In the genomic region with DNA sequence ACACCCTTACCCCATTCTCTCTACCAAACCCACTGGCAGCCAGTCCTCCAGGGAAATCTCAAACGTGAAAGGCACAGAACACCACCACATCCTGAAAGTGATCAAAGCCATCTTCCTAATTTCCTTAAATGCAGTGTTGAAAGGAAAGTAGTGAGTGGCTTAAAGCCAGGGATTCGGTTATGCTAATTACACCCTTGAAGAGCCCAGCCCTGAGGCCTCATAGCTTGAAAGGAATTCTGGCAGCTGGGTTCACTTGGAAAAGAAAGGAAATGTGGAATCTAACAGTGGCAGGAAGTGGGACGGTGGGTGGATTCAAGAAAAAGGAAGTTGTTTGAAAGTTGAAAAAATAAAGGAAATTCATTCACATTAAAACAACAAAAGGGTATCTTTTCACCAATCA, we compare ENCODE assay signal across 18 cellular contexts.
DNase-seq lines count a peak whose midpoint lies in the region; ATAC-seq, FAIRE-seq and TF ChIP-seq lines count a peak whose summit lies in the region.
"Had no signal": no experiment of that assay in that cellular context is flagged by ENCODE, and none has a peak within 500 bp of the region (broad histone marks: within the 10 kb centered on the region; RNA-seq: fewer than 3 reads in every experiment).

No MANE protein-coding gene starts in this region.

- DNase-seq in HT1080 (ENCODE audit: low read depth), result peak; percentile 21
- no peak for DNase-seq in mammary epithelial cell
- no peak for DNase-seq in keratinocyte (ENCODE audit: low read depth, low spot score)
- DNase-seq in AG08396 (ENCODE audit: low spot score), result no peak
- DNase-seq: activated CD8-positive, alpha-beta T cell treated with anti-CD3 and anti-CD28 coated beads, Interleukin-2, amount 10 ng/mL, durations not matched to agents 7 days and 5 days; MG63; NCI-H187 treated with DMSO at 0.1 percent for 48 hours; NCI-H510A; PC-3 had no signal

- H3K27me3 ChIP-seq in BLaER1, result no peaks in the 10 kb centered on the region
- no peaks in the 10 kb centered on the region for H3K27me3 ChIP-seq in mammary epithelial cell (ENCODE audit: insufficient read depth, low read length)
- no peaks in the 10 kb centered on the region for H3K27me3 ChIP-seq in keratinocyte (ENCODE audit: control insufficient read depth, extremely low read depth, insufficient read depth, low read length)
- H3K27me3 ChIP-seq: MG63, vagina had no signal

- BruUV-seq in mammary epithelial cell (replicated peaks; lab: Mats Ljungman, UMichigan), result no TSS peak

- H3K4me2 ChIP-seq in BLaER1 (peak overlapping the region; percentile 63), mammary epithelial cell (ENCODE audit: insufficient read depth, low read depth, low read length) (no peak overlapping the region), keratinocyte (ENCODE audit: control insufficient read depth, extremely low read depth, insufficient read depth, low read depth, low read length) (peak overlapping the region; percentile 32)

- H3K36me3 ChIP-seq in BLaER1, result no peaks in the 10 kb centered on the region
- H3K36me3 ChIP-seq in mammary epithelial cell (ENCODE audit: insufficient read depth, low read length), result no peaks in the 10 kb centered on the region
- no peaks in the 10 kb centered on the region for H3K36me3 ChIP-seq in keratinocyte (ENCODE audit: control insufficient read depth in 2 of 2, extremely low read depth in 1 of 2, insufficient read depth in 2 of 2, low read length in 2 of 2)
- H3K36me3 ChIP-seq: MG63, vagina had no signal

- H3K4me1 ChIP-seq in BLaER1, result peaks cover 13% of the 10 kb centered on the region
- H3K4me1 ChIP-seq in mammary epithelial cell (ENCODE audit: insufficient read depth, low read length), result peaks cover 8% of the 10 kb centered on the region
- H3K4me1 ChIP-seq in keratinocyte (ENCODE audit: control insufficient read depth, extremely low read depth, insufficient read depth, low read length), result peaks cover 11% of the 10 kb centered on the region
- H3K4me1 ChIP-seq: vagina had no signal

- in situ Hi-C loops in mammary epithelial cell (cut with MboI; ENCODE audit: low sequenced_read_pairs in 2 of 2), result no loop called here

- intact Hi-C loops in mammary epithelial cell (cut with micrococcal nuclease), result no loop called here

- CTCF ChIA-PET in mammary epithelial cell (lab: Charles Lee; ENCODE audit: low non-redundant PET), result no interaction called here

- H3K9me3 ChIP-seq in BLaER1 (no peaks in the 10 kb centered on the region), mammary epithelial cell (replicated peaks; ENCODE audit: insufficient read depth, low read length) (no peaks in the 10 kb centered on the region), keratinocyte (ENCODE audit: control insufficient read depth, low read depth, low read length) (no peaks in the 10 kb centered on the region)
- H3K9me3 ChIP-seq: MG63, vagina had no signal

- H3K9ac ChIP-seq in BLaER1 (no peak overlapping the region), mammary epithelial cell (ENCODE audit: insufficient read depth, low read length) (no peak overlapping the region), keratinocyte (ENCODE audit: control insufficient read depth, extremely low read depth, insufficient read depth, low read length) (no peak overlapping the region)

- no peaks in the 10 kb centered on the region for H3K79me2 ChIP-seq in mammary epithelial cell (ENCODE audit: insufficient read depth, low read length)
- no peaks in the 10 kb centered on the region for H3K79me2 ChIP-seq in keratinocyte (ENCODE audit: control insufficient read depth, insufficient read depth, low read length)

- dilution Hi-C loops in mammary epithelial cell (cut with HindIII; ENCODE audit: low sequenced_read_pairs), result no loop called here
- dilution Hi-C loops in keratinocyte (cut with MboI; ENCODE audit: extremely low pct_ligation_motif_present, low sequenced_read_pairs), result no loop called here

- ATAC-seq in HG03460 (IDR thresholded peaks at IDR 0.05; ENCODE audit: unreplicated experiment), result no peak
- ATAC-seq in HG02884 (IDR thresholded peaks at IDR 0.05; ENCODE audit: unreplicated experiment), result no peak
- ATAC-seq in GM18873 (IDR thresholded peaks at IDR 0.05; ENCODE audit: low FRiP score, unreplicated experiment), result no peak
- ATAC-seq: activated CD8-positive, alpha-beta T cell treated with anti-CD3 and anti-CD28 coated beads, Interleukin-2, amount 10 ng/mL, durations not matched to agents 7 days and 5 days; PC-3 had no signal

- FAIRE-seq in keratinocyte (lab: Jason Lieb, UNC), result peak; percentile 53
- FAIRE-seq: D721Med, endothelial cell of umbilical vein, GM18507 had no signal

- H3K27ac ChIP-seq in BLaER1 (no peak overlapping the region), mammary epithelial cell (ENCODE audit: insufficient read depth, low read depth, low read length) (no peak overlapping the region), keratinocyte (ENCODE audit: control insufficient read depth, insufficient read depth, low read length) (no peak overlapping the region)
- H3K27ac ChIP-seq: vagina, VCaP had no signal

- WGBS in mammary epithelial cell (ENCODE audit: low coverage, missing lambda C conversion rate), result 3% methylated on average over 3 of the region's 3 CpGs

- H3K4me3 ChIP-seq in BLaER1 (no peak overlapping the region), mammary epithelial cell (replicated peaks in 1 of 3; ENCODE audit: insufficient read depth in 1 of 3, low read depth in 2 of 3, low read length in 3 of 3) (no peak overlapping the region), keratinocyte (ENCODE audit: control insufficient read depth in 2 of 3, extremely low read depth in 1 of 3, insufficient read depth in 2 of 3, low read depth in 1 of 3, low read length in 3 of 3) (no peak overlapping the region)
- H3K4me3 ChIP-seq: MG63, vagina had no signal

- H2AFZ ChIP-seq in mammary epithelial cell (ENCODE audit: low read depth, low read length), result peak overlapping the region; percentile 56
- peak overlapping the region; percentile 63 for H2AFZ ChIP-seq in keratinocyte (ENCODE audit: control insufficient read depth, low read length)

- H4K20me1 ChIP-seq in BLaER1 (no peaks in the 10 kb centered on the region), mammary epithelial cell (ENCODE audit: insufficient read depth, low read length) (no peaks in the 10 kb centered on the region), keratinocyte (ENCODE audit: control insufficient read depth, extremely low read depth, insufficient read depth, low read length) (no peaks in the 10 kb centered on the region)

- TF ChIP-seq CTCF in mammary epithelial cell (conservative IDR thresholded peaks at IDR 0.05 in 1 of 2, IDR thresholded peaks at IDR 0.05 in 1 of 2; ENCODE audit: extremely low read depth in 1 of 2, insufficient read depth in 1 of 2, low read depth in 1 of 2, low read length in 2 of 2) (no peak), keratinocyte (optimal IDR thresholded peaks at IDR 0.05 in 1 of 3, IDR thresholded peaks at IDR 0.05 in 1 of 3, conservative IDR thresholded peaks at IDR 0.05 in 1 of 3; ENCODE audit: extremely low read depth in 1 of 3, insufficient read depth in 2 of 3, low read length in 3 of 3) (no peak)

- H3K9me1 ChIP-seq in keratinocyte (ENCODE audit: control insufficient read depth, extremely low read depth, insufficient read depth, low read length), result no peaks in the 10 kb centered on the region
